Comparison of ENCODE assay signal across 2 cellular contexts in genomic region chr12:5395443-5396401, GRCh38.
TF ChIP-seq lines count a peak whose summit lies in the region.

No MANE protein-coding gene starts in this region.

TF ChIP-seq in IMR-90, 13 proteins besides CTCF, POLR2A, EP300 and RAD21:
- TF ChIP-seq MXI1 (IDR thresholded peaks at IDR 0.05; ENCODE audit: borderline replicate concordance, low read depth, low read length): no peak
- no peak for TF ChIP-seq ELK1 (IDR thresholded peaks at IDR 0.05; ENCODE audit: borderline replicate concordance, low read depth, low read length)
- no peak for TF ChIP-seq CEBPB (IDR thresholded peaks at IDR 0.05; ENCODE audit: low read depth, low read length)
- no peak for TF ChIP-seq BHLHE40 (IDR thresholded peaks at IDR 0.05; ENCODE audit: low read depth, low read length)
- no peak for TF ChIP-seq CHD1 (IDR thresholded peaks at IDR 0.05; ENCODE audit: low read depth, low read length)
- TF ChIP-seq MAFK (IDR thresholded peaks at IDR 0.05; ENCODE audit: low read depth, low read length): no peak
- no peak for TF ChIP-seq RCOR1 (IDR thresholded peaks at IDR 0.05; ENCODE audit: insufficient replicate concordance, low read length)
- no peak for TF ChIP-seq FOS (IDR thresholded peaks at IDR 0.05; ENCODE audit: low read depth, low read length)
- no peak for TF ChIP-seq SMC3 (IDR thresholded peaks at IDR 0.05; ENCODE audit: low read depth, low read length)
- TF ChIP-seq RFX5 (IDR thresholded peaks at IDR 0.05; ENCODE audit: low read depth, low read length): no peak
- no peak for TF ChIP-seq NFE2L2 (IDR thresholded peaks at IDR 0.05; ENCODE audit: low read depth, low read length)
- no peak for TF ChIP-seq MAZ (IDR thresholded peaks at IDR 0.05; ENCODE audit: borderline replicate concordance, low read depth, low read length)
- TF ChIP-seq USF2 (IDR thresholded peaks at IDR 0.05; ENCODE audit: low read depth, low read length): no peak

TF ChIP-seq in K562, 482 proteins besides CTCF, POLR2A, EP300 and RAD21:
- TF ChIP-seq PTBP1 (IDR thresholded peaks at IDR 0.05; ENCODE audit: low read depth, low read length): no peak
- TF ChIP-seq L3MBTL2 (IDR thresholded peaks at IDR 0.05): peak; percentile 59
- TF ChIP-seq, protein P1, sequence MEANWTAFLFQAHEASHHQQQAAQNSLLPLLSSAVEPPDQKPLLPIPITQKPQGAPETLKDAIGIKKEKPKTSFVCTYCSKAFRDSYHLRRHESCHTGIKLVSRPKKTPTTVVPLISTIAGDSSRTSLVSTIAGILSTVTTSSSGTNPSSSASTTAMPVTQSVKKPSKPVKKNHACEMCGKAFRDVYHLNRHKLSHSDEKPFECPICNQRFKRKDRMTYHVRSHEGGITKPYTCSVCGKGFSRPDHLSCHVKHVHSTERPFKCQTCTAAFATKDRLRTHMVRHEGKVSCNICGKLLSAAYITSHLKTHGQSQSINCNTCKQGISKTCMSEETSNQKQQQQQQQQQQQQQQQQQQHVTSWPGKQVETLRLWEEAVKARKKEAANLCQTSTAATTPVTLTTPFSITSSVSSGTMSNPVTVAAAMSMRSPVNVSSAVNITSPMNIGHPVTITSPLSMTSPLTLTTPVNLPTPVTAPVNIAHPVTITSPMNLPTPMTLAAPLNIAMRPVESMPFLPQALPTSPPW (CRISPR knock-in tag; IDR thresholded peaks at IDR 0.05): peak; percentile 30; the same call in 1 of the 2 replicates
- TF ChIP-seq ZNF583 (CRISPR knock-in tag; IDR thresholded peaks at IDR 0.05): no peak
- no peak for TF ChIP-seq TCFL5 (CRISPR knock-in tag; conservative IDR thresholded peaks at IDR 0.05)
